In the genomic region with DNA sequence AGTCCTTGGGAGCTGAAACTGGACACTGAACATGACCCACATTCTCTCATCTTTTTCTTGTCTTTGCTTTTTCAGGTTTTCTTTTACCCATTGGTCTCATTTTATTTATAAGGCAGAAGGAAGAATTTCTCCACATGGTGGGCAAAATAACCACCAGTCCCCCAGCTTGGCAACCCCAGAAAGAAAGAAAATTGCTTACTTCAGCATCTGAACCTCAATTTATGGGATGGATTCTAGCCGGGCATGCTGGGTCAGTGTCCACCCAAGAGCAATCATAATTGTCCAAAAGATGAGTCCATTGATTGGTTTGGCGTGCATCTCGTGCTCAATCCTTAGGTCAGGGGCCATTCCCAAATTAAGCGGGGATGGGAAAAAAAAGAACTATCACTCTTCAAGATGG, we compare ENCODE assay signal across 29 cellular contexts.
DNase-seq lines count a peak whose midpoint lies in the region; ATAC-seq, FAIRE-seq and TF ChIP-seq lines count a peak whose summit lies in the region.
"Had no signal": no experiment of that assay in that cellular context is flagged by ENCODE, and none has a peak within 500 bp of the region (broad histone marks: within the 10 kb centered on the region; RNA-seq: fewer than 3 reads in every experiment).

No MANE protein-coding gene starts in this region.

- H3K27ac ChIP-seq in HepG2 (ENCODE audit: extremely low read length, insufficient read depth, low read length) (no peak overlapping the region), right lobe of liver (no peak overlapping the region)
- H3K27ac ChIP-seq: 22Rv1; A549; BLaER1; BLaER1 treated with 17β-estradiol and CSF1 and Interleukin-3, amounts not matched to agents 10 nM and 100 nM; C4-2B had no signal

- CTCF ChIA-PET in HepG2 (lab: Yijun Ruan, JAX; ENCODE audit: low intra/inter-chr PET ratio, low total read pairs) = no interaction called here

- FAIRE-seq in HepG2 (lab: Jason Lieb, UNC) = no peak
- FAIRE-seq: A204.1, A549, D721Med had no signal

- no peaks in the 10 kb centered on the region for H3K79me2 ChIP-seq in HepG2 (ENCODE audit: insufficient read depth, low read length)

- TF ChIP-seq EP300 in HepG2 (IDR thresholded peaks at IDR 0.05; ENCODE audit: low read depth in 2 of 2, low read length in 2 of 2) = no peak
- no peak for TF ChIP-seq EP300 in HepG2 (CRISPR knock-in tag; IDR thresholded peaks at IDR 0.05; ENCODE audit: borderline replicate concordance)

- no peaks in the 10 kb centered on the region for H3K4me1 ChIP-seq in HepG2 (ENCODE audit: insufficient read depth, low read length)
- no peaks in the 10 kb centered on the region for H3K4me1 ChIP-seq in right lobe of liver
- H3K4me1 ChIP-seq: A549, BE2C, Caco-2 had no signal

- TF ChIP-seq CTCF in HepG2 (CRISPR knock-in tag; IDR thresholded peaks at IDR 0.05) (no peak), right lobe of liver (IDR thresholded peaks at IDR 0.05) (no peak)

- H3K9me3 ChIP-seq in HepG2 (ENCODE audit: low read length) = no peaks in the 10 kb centered on the region
- no peaks in the 10 kb centered on the region for H3K9me3 ChIP-seq in right lobe of liver
- H3K9me3 ChIP-seq: A549, BE2C, Caco-2 had no signal

- intact Hi-C loops in HepG2 (cut with micrococcal nuclease; ENCODE audit: unreplicated experiment) (no loop called here), right lobe of liver (cut with DNase I) (no loop called here)

- ATAC-seq in HepG2 (no peak), right lobe of liver (no peak)
- ATAC-seq: A549; CD8-positive, alpha-beta T cell had no signal

- no peak overlapping the region for H3K4me2 ChIP-seq in HepG2 (ENCODE audit: low read depth, low read length)
- H3K4me2 ChIP-seq: A549, BLaER1 had no signal

- TF ChIP-seq POLR2A in HepG2 (IDR thresholded peaks at IDR 0.05; ENCODE audit: insufficient read depth in 1 of 2, low read depth in 2 of 2, low read length in 2 of 2) (no peak), right lobe of liver (IDR thresholded peaks at IDR 0.05) (no peak)

- POLR2A ChIA-PET in HepG2 (lab: Yijun Ruan, JAX) = no interaction called here

- in situ Hi-C loops in HepG2 (cut with HindIII; ENCODE audit: extremely low pct_ligation_motif_present, low pct_unique_long_range_greater_than_20kb) = no loop called here

- BruUV-seq in HepG2 (replicated peaks; lab: Mats Ljungman, UMichigan) = no TSS peak

- TF ChIP-seq RAD21 in HepG2 (CRISPR knock-in tag; IDR thresholded peaks at IDR 0.05) = no peak

- H3K9ac ChIP-seq in HepG2 (ENCODE audit: insufficient read depth, low read depth, low read length) = no peak overlapping the region
- H3K9ac ChIP-seq: BLaER1; BLaER1 treated with 17β-estradiol and CSF1 and Interleukin-3, amounts not matched to agents 10 nM and 100 nM had no signal

- H3K36me3 ChIP-seq in HepG2 (replicated peaks in 1 of 2; ENCODE audit: control insufficient read depth in 1 of 2, insufficient read depth in 2 of 2, low read length in 2 of 2) (no peaks in the 10 kb centered on the region), right lobe of liver (no peaks in the 10 kb centered on the region)
- H3K36me3 ChIP-seq: BE2C; BLaER1; BLaER1 treated with 17β-estradiol and CSF1 and Interleukin-3, amounts not matched to agents 10 nM and 100 nM had no signal

- WGBS in HepG2 (ENCODE audit: low lambda C conversion rate) = 27% methylated on average over 4 of the region's 4 CpGs
- 69% methylated on average over 4 of the region's 4 CpGs for WGBS in right lobe of liver (ENCODE audit: insufficient coverage, low coverage, low lambda C conversion rate, missing lambda C conversion rate)

- no peaks in the 10 kb centered on the region for H4K20me1 ChIP-seq in HepG2 (ENCODE audit: insufficient read depth, low read length)
- H4K20me1 ChIP-seq: BLaER1; BLaER1 treated with 17β-estradiol and CSF1 and Interleukin-3, amounts not matched to agents 10 nM and 100 nM had no signal

- no peak overlapping the region for H3K4me3 ChIP-seq in HepG2 (replicated peaks in 1 of 3; ENCODE audit: insufficient read depth in 1 of 3, low read depth in 2 of 3, low read length in 3 of 3)
- H3K4me3 ChIP-seq in right lobe of liver = no peak overlapping the region
- H3K4me3 ChIP-seq: A549; BLaER1; BLaER1 treated with 17β-estradiol and CSF1 and Interleukin-3, amounts not matched to agents 10 nM and 100 nM had no signal

- no peak for DNase-seq in HepG2 (ENCODE audit: low spot score)
- no peak for DNase-seq in right lobe of liver
- DNase-seq: 8988T; ACHN; AML-193; BE2C; C1 segment of cervical spinal cord; Caco-2; Calu3; CD4-positive, alpha-beta memory T cell; CD4-positive, alpha-beta T cell; CD4-positive, CD25-positive, alpha-beta regulatory T cell; CD8-positive, alpha-beta memory T cell; CD8-positive, alpha-beta T cell; COR-L47; DMS 273 treated with DMSO at 0.1 percent for 48 hours; DMS153; DMS53; DMS79; DMS79 treated with DMSO at 0.1 percent for 48 hours; DND-41; EL had no signal

- H3K27me3 ChIP-seq in HepG2 (ENCODE audit: control insufficient read depth in 1 of 2, insufficient read depth in 2 of 2, low read length in 2 of 2) (peaks cover 0 to 4% of the 10 kb centered on the region in 2 experiments; a peak in 1 of 5 replicates), right lobe of liver (no peaks in the 10 kb centered on the region)
- H3K27me3 ChIP-seq: BE2C; BLaER1; BLaER1 treated with 17β-estradiol and CSF1 and Interleukin-3, amounts not matched to agents 10 nM and 100 nM had no signal

- no peak overlapping the region for H2AFZ ChIP-seq in HepG2 (ENCODE audit: low read length)

TF ChIP-seq in HepG2, 621 proteins besides CTCF, POLR2A, EP300 and RAD21:
- TF ChIP-seq MAFK (conservative IDR thresholded peaks at IDR 0.05 in 1 of 2, IDR thresholded peaks at IDR 0.05 in 1 of 2; ENCODE audit: low read length in 2 of 2) (peak; percentile 65 to 69), MAFF (IDR thresholded peaks at IDR 0.05; ENCODE audit: low read depth, low read length) (peak; percentile 20; the same call in 1 of the 2 replicates), ZNF816 (CRISPR knock-in tag; IDR thresholded peaks at IDR 0.05; ENCODE audit: borderline replicate concordance) (no peak)
TF ChIP-seq in HepG2: peak in this region for 2.
